In the genomic region with DNA sequence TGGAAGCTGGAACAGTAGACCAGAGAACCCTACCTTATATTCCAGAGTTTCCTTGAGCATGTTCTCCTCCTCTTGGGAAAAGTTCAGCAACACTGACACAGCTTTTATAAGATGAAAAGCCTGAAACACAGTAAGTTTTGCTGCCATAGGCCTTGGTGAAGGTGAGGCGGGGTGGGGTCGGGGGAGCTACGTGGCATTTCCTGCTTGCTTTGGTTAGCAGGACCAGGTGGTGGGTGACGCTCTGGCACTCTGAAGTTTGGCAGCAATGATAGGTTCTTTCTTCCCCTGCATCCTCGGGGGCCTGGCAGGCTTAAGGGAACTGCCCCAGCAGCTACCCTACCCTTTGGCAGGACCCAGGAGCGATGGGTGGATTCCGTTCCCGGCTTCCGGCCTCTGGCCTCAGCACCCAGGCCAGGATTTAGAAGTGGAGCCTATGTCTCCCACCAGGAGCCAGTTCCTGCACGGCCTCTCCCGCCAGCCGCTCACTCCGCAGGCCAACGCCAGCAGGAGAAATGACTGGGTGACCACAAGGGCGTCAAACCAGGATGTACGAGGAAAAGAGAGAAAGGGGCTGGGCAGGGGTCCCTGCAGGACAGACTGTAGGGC, we compare ENCODE assay signal across 16 cellular contexts. TPM values are rescaled to one million over a fixed set of nuclear protein-coding genes. Genes with fewer than 3 reads are reported as not detected.
DNase-seq lines count a peak whose midpoint lies in the region; ATAC-seq and TF ChIP-seq lines count a peak whose summit lies in the region.
"Had no signal": no experiment of that assay in that cellular context is flagged by ENCODE, and none has a peak within 500 bp of the region (broad histone marks: within the 10 kb centered on the region; RNA-seq: fewer than 3 reads in every experiment).

No MANE protein-coding gene starts in this region.

- POLR2A ChIA-PET in RWPE1 (lab: Yijun Ruan, JAX; ENCODE audit: low non-redundant PET): no interaction called here

- no peak overlapping the region for H3K9ac ChIP-seq in iPS-20b (ENCODE audit: low read depth, low read length)

- DNase-seq in Right ventricle myocardium inferior (ENCODE audit: missing footprints): peak; percentile 17
- no peak for DNase-seq in Right ventricle myocardium superior
- DNase-seq in RWPE1 (ENCODE audit: low spot score): no peak
- DNase-seq in NCI-H446 (lab: John Stamatoyannopoulos, UW): no peak
- DNase-seq in HT-29 (ENCODE audit: low spot score): no peak
- DNase-seq: EL, HFFc6, MG63, NCI-H1092 treated with DMSO at 0.1 percent for 48 hours, NCI-H2107, NCI-H2227 treated with DMSO at 0.1 percent for 48 hours, NCI-H524 treated with DMSO at 0.1 percent for 48 hours, SIG-M5 had no signal

- ATAC-seq in Right ventricle myocardium inferior (no peak), Right ventricle myocardium superior (ENCODE audit: poor library complexity) (no peak), HG02763 (IDR thresholded peaks at IDR 0.05; ENCODE audit: unreplicated experiment) (no peak)

- peaks cover 30% of the 10 kb centered on the region for H3K36me3 ChIP-seq in iPS-20b (ENCODE audit: insufficient read depth, low read depth, low read length)

- no peaks in the 10 kb centered on the region for H3K27me3 ChIP-seq in iPS-20b (ENCODE audit: insufficient read depth, low read length)
- H3K27me3 ChIP-seq: MG63 had no signal

- H3K4me3 ChIP-seq in iPS-20b (ENCODE audit: low read length): peak overlapping the region; percentile 9; the same call in 1 of the 2 replicates
- H3K4me3 ChIP-seq: MG63 had no signal

- TF ChIP-seq CTCF in RWPE1 (conservative IDR thresholded peaks at IDR 0.05; ENCODE audit: low read depth): no peak

- H3K27ac ChIP-seq in RWPE1 (peak overlapping the region; percentile 45), iPS-20b (ENCODE audit: low read length) (no peak overlapping the region)
- H3K27ac ChIP-seq: C4-2B had no signal

- peaks cover 24% of the 10 kb centered on the region for H3K4me1 ChIP-seq in iPS-20b (ENCODE audit: insufficient read depth, low read length)

- intact Hi-C loops in Right ventricle myocardium inferior (cut with DNase I) (no loop called here), Right ventricle myocardium superior (cut with DNase I) (no loop called here)

- no peaks in the 10 kb centered on the region for H3K9me3 ChIP-seq in iPS-20b (ENCODE audit: insufficient read depth, low read depth, low read length)
- H3K9me3 ChIP-seq: MG63 had no signal

- CTCF ChIA-PET in RWPE1 (lab: Yijun Ruan, JAX): interaction anchor here (0.9 to 1.0 kb wide), 2 partner anchors 13 to 75 kb away, joined by 3 to 5 read pairs; no protein-coding TSS in a partner anchor

RNA-seq across cellular contexts. Expression of a gene that starts 19.3 kb away (rescaled TPM):
- total RNA-seq in Right ventricle myocardium inferior (41.8 TPM), Right ventricle myocardium superior (37.8 TPM)
- 66.9 and 76.1 TPM in 2 replicates for total RNA-seq in HT-29 (2014; rRNA removed; shearing (Covaris generic))

RNA-seq across cellular contexts. Expression of a gene that starts 19.5 kb away (rescaled TPM):
- total RNA-seq in Right ventricle myocardium inferior: 752 TPM
- 621 TPM for total RNA-seq in Right ventricle myocardium superior
- total RNA-seq in HT-29 (2014; rRNA removed; shearing (Covaris generic)): 3,028 and 3,073 TPM in 2 replicates

RNA-seq across cellular contexts. Expression of a gene that starts 28.0 kb away (rescaled TPM):
- total RNA-seq in Right ventricle myocardium inferior: not detected
- total RNA-seq in Right ventricle myocardium superior: not detected
- not detected in 2 replicates for total RNA-seq in HT-29 (2014; rRNA removed; shearing (Covaris generic))
- total RNA-seq: HFFc6 had no signal

RNA-seq across cellular contexts. Expression of a gene that starts 59.6 kb away (rescaled TPM):
- total RNA-seq in Right ventricle myocardium inferior (16.4 TPM), Right ventricle myocardium superior (16.1 TPM)
- total RNA-seq in HT-29 (2014; rRNA removed; shearing (Covaris generic)): 5.0 and 5.4 TPM in 2 replicates
